ENCODE assay signal across 17 cellular contexts in genomic region chr13:69959041-69959440, GRCh38.
DNase-seq lines count a peak whose midpoint lies in the region; ATAC-seq and TF ChIP-seq lines count a peak whose summit lies in the region.
"Had no signal": no experiment of that assay in that cellular context is flagged by ENCODE, and none has a peak within 500 bp of the region (broad histone marks: within the 10 kb centered on the region; RNA-seq: fewer than 3 reads in every experiment).

No MANE protein-coding gene starts in this region.

- TF ChIP-seq CTCF in LNCaP clone FGC (IDR thresholded peaks at IDR 0.05; ENCODE audit: control insufficient read depth, extremely low read depth, insufficient read depth) (no peak), endothelial cell (IDR thresholded peaks at IDR 0.05; ENCODE audit: unreplicated experiment) (no peak), nephron progenitor cell (IDR thresholded peaks at IDR 0.05) (no peak)

- H3K4me3 Mint-ChIP-seq in endothelial cell (ENCODE audit: unreplicated experiment) (no peak overlapping the region), nephron progenitor cell (no peak overlapping the region)
- H3K4me3 Mint-ChIP-seq in stimulated activated naive B cell treated with anti-CD40 and anti-IgM and Interleukin-4, amounts not matched to agents 10 μg/mL and 1 μg/mL and 100 μg/mL, for 72 hours, result no peak overlapping the region
- H3K4me3 Mint-ChIP-seq: CD14-positive monocyte, H9 had no signal

- in situ Hi-C loops in G401 (cut with HindIII; ENCODE audit: low sequenced_read_pairs), result no loop called here

- DNase-seq in G401 (ENCODE audit: low spot score), result peak; percentile 65
- DNase-seq in LNCaP clone FGC (ENCODE audit: low read depth), result peak; percentile 19
- DNase-seq in endothelial cell (ENCODE audit: low spot score), result no peak
- no peak for DNase-seq in nephron progenitor cell
- no peak for DNase-seq in nucleus accumbens (lab: John Stamatoyannopoulos, UW)
- no peak for DNase-seq in stimulated activated naive B cell treated with anti-CD40 and anti-IgM and Interleukin-4, amounts not matched to agents 10 μg/mL and 1 μg/mL and 100 μg/mL, for 72 hours
- no peak for DNase-seq in pons (ENCODE audit: low spot score)
- DNase-seq: DMS53; GDM1; H9; Kasumi-1; NCI-H1930; NCI-H524; NK-92 treated with Interleukin-12 subunit alpha and Interleukin-12 subunit beta, amount 100 ng/mL, for 24 hours had no signal

- no peaks in the 10 kb centered on the region for H3K27me3 Mint-ChIP-seq in endothelial cell (ENCODE audit: unreplicated experiment)
- H3K27me3 Mint-ChIP-seq in nephron progenitor cell (ENCODE audit: low read depth, poor library complexity), result no peaks in the 10 kb centered on the region
- H3K27me3 Mint-ChIP-seq in stimulated activated naive B cell treated with anti-CD40 and anti-IgM and Interleukin-4, amounts not matched to agents 10 μg/mL and 1 μg/mL and 100 μg/mL, for 72 hours, result no peaks in the 10 kb centered on the region

- peaks cover 14% of the 10 kb centered on the region for H3K4me1 Mint-ChIP-seq in endothelial cell (ENCODE audit: unreplicated experiment)
- H3K4me1 Mint-ChIP-seq in nephron progenitor cell, result peaks cover 41% of the 10 kb centered on the region
- no peaks in the 10 kb centered on the region for H3K4me1 Mint-ChIP-seq in stimulated activated naive B cell treated with anti-CD40 and anti-IgM and Interleukin-4, amounts not matched to agents 10 μg/mL and 1 μg/mL and 100 μg/mL, for 72 hours
- H3K4me1 Mint-ChIP-seq: CD14-positive monocyte had no signal

- no peak for ATAC-seq in stimulated activated naive B cell treated with anti-CD40 and anti-IgM and Interleukin-4, amounts not matched to agents 10 μg/mL and 1 μg/mL and 100 μg/mL, for 72 hours (replicated peaks)
- ATAC-seq in GM21515 (IDR thresholded peaks at IDR 0.05; ENCODE audit: unreplicated experiment), result no peak
- ATAC-seq: A549 had no signal

- H3K36me3 Mint-ChIP-seq in endothelial cell (ENCODE audit: low read depth, unreplicated experiment) (no peaks in the 10 kb centered on the region), nephron progenitor cell (ENCODE audit: low read depth) (no peaks in the 10 kb centered on the region)
- no peaks in the 10 kb centered on the region for H3K36me3 Mint-ChIP-seq in stimulated activated naive B cell treated with anti-CD40 and anti-IgM and Interleukin-4, amounts not matched to agents 10 μg/mL and 1 μg/mL and 100 μg/mL, for 72 hours
- H3K36me3 Mint-ChIP-seq: CD14-positive monocyte had no signal

- H3K9me3 Mint-ChIP-seq in endothelial cell (ENCODE audit: unreplicated experiment), result no peaks in the 10 kb centered on the region
- no peaks in the 10 kb centered on the region for H3K9me3 Mint-ChIP-seq in nephron progenitor cell
- H3K9me3 Mint-ChIP-seq in stimulated activated naive B cell treated with anti-CD40 and anti-IgM and Interleukin-4, amounts not matched to agents 10 μg/mL and 1 μg/mL and 100 μg/mL, for 72 hours, result peaks cover 0 to 2% of the 10 kb centered on the region in 2 donors
- H3K9me3 Mint-ChIP-seq: CD14-positive monocyte, H9 had no signal

- no peak overlapping the region for H3K4me3 ChIP-seq in LNCaP clone FGC (ENCODE audit: low read depth, low read length)
- H3K4me3 ChIP-seq: A549 had no signal

- H3K27ac Mint-ChIP-seq in endothelial cell (ENCODE audit: unreplicated experiment) (peak overlapping the region; percentile 6), nephron progenitor cell (peak overlapping the region; percentile 96)
- no peak overlapping the region for H3K27ac Mint-ChIP-seq in stimulated activated naive B cell treated with anti-CD40 and anti-IgM and Interleukin-4, amounts not matched to agents 10 μg/mL and 1 μg/mL and 100 μg/mL, for 72 hours
- H3K27ac Mint-ChIP-seq: CD14-positive monocyte had no signal

Comparison
In these comparisons a context has a peak if more than half of its experiments do, and no peak if none do; other contexts are left out.
1. DNase-seq: peak in G401 (single experiment) and LNCaP clone FGC (single experiment); none in endothelial cell (single experiment), nephron progenitor cell (single experiment), nucleus accumbens (0 of 56), stimulated activated naive B cell treated with anti-CD40 and anti-IgM and Interleukin-4, amounts not matched to agents 10 μg/mL and 1 μg/mL and 100 μg/mL, for 72 hours (single experiment) and pons (single experiment).